ENCODE assay signal across 1 cellular context in the genomic region with DNA sequence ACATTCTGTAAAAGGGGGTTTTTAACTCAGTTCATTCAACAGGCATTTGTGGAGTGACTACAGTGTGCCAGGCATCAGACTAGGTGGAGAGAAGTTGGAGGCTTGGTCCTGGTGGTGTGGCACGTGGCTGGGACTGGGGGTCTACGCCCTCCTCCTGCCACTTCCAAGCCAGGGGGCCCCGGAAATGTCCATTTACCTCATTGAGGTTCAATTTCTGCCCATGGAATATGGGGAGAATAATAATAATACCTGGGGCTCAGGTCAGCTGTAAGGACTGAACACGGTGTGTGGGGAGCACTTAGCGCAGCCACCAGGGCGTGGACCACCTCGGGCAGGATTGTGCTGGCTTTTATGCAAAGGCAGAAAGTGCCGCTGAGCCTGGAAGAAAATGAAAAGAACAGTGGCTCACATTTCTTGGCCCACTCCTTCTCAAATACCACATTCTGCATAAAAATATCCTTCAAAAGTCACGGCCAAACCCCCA.
TF ChIP-seq lines count a peak whose summit lies in the region.

No MANE protein-coding gene starts in this region.

TF ChIP-seq in A549, 52 proteins besides CTCF, POLR2A, EP300 and RAD21 (continued from another document):
- TF ChIP-seq, protein P1, sequence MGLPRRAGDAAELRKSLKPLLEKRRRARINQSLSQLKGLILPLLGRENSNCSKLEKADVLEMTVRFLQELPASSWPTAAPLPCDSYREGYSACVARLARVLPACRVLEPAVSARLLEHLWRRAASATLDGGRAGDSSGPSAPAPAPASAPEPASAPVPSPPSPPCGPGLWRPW (IDR thresholded peaks at IDR 0.05): no peak
- TF ChIP-seq FOXS1 (CRISPR knock-in tag; IDR thresholded peaks at IDR 0.05) (no peak), ZC3H11A (IDR thresholded peaks at IDR 0.05) (no peak), ZFP36 (IDR thresholded peaks at IDR 0.05; ENCODE audit: borderline replicate concordance, partially characterized antibody) (no peak), TP53 (CRISPR knock-in tag; IDR thresholded peaks at IDR 0.05) (no peak), RCOR1 (IDR thresholded peaks at IDR 0.05; ENCODE audit: low read depth, low read length) (no peak), MYC (IDR thresholded peaks at IDR 0.05; ENCODE audit: borderline replicate concordance, low read length) (no peak), HOXB5 (CRISPR knock-in tag; IDR thresholded peaks at IDR 0.05) (no peak), FOSB (CRISPR knock-in tag; IDR thresholded peaks at IDR 0.05) (no peak), EHF (CRISPR knock-in tag; IDR thresholded peaks at IDR 0.05) (no peak)
- TF ChIP-seq, protein P2, sequence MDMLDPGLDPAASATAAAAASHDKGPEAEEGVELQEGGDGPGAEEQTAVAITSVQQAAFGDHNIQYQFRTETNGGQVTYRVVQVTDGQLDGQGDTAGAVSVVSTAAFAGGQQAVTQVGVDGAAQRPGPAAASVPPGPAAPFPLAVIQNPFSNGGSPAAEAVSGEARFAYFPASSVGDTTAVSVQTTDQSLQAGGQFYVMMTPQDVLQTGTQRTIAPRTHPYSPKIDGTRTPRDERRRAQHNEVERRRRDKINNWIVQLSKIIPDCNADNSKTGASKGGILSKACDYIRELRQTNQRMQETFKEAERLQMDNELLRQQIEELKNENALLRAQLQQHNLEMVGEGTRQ (IDR thresholded peaks at IDR 0.05): no peak
